ENCODE assay signal across 13 cellular contexts in genomic region chr5:123085638-123086286, GRCh38. TPM values are rescaled to one million over a fixed set of nuclear protein-coding genes. Genes with fewer than 3 reads are reported as not detected.
"Had no signal": no experiment of that assay in that cellular context is flagged by ENCODE, and none has a peak within 500 bp of the region (broad histone marks: within the 10 kb centered on the region; RNA-seq: fewer than 3 reads in every experiment).

No MANE protein-coding gene starts in this region.

- H3K27ac ChIP-seq: colonic mucosa, esophagus squamous epithelium, tibial nerve had no signal

- H3K4me3 ChIP-seq: colonic mucosa, esophagus squamous epithelium, tibial nerve had no signal

- ATAC-seq: left ventricle myocardium superior; natural killer cell; stimulated activated naive B cell treated with anti-CD40 and anti-IgM and Interleukin-4, amounts not matched to agents 10 μg/mL and 1 μg/mL and 100 μg/mL, for 72 hours had no signal

- H3K9me3 ChIP-seq: colonic mucosa, esophagus squamous epithelium, tibial nerve had no signal

- DNase-seq: activated CD4-positive, alpha-beta T cell treated with anti-CD3 and anti-CD28 coated beads, Interleukin-2, amount 50 U/mL, for 1 hour; activated CD8-positive, alpha-beta memory T cell treated with anti-CD3 and anti-CD28 coated beads for 24 hours; activated naive CD8-positive, alpha-beta T cell treated with anti-CD3 and anti-CD28 coated beads for 36 hours; central memory CD4-positive, alpha-beta T cell; colonic mucosa; effector CD4-positive, alpha-beta T cell; esophagus squamous epithelium; hypothalamus; left ventricle myocardium superior; mesenchymal stem cell; natural killer cell; stimulated activated naive B cell treated with anti-CD40 and anti-IgM and Interleukin-4, amounts not matched to agents 10 μg/mL and 1 μg/mL and 100 μg/mL, for 72 hours had no signal

- H3K36me3 ChIP-seq: colonic mucosa, esophagus squamous epithelium, tibial nerve had no signal

RNA-seq across cellular contexts. Expression of gene PRDM6, which starts 3.3 kb away (rescaled TPM):
- total RNA-seq: activated naive CD8-positive, alpha-beta T cell treated with anti-CD3 and anti-CD28 coated beads for 36 hours; natural killer cell had no signal

RNA-seq across cellular contexts. Expression of gene PPIC, which starts 49.2 kb away (rescaled TPM):
- total RNA-seq: activated naive CD8-positive, alpha-beta T cell treated with anti-CD3 and anti-CD28 coated beads for 36 hours; natural killer cell had no signal
